ENCODE assay signal across 2 cellular contexts in the genomic region with DNA sequence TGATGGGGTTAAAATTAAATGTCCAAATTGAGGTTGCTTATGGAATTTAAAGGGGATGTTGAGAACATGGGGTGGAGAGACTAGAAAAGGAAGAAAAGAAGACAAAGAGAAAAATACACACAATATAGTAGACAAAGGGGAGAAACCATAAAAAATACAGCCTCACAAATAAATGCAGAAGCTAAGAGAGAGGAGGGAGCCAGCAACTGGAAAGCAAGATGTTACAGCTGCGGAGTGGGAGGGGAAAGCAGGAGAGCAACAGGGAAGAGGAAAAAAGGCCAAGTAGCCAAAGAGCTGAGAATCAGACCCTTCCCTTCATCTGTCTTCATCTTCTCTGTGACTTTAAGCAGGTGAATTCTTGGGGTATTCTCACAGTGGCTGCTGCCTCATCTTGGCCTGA.
TF ChIP-seq lines count a peak whose summit lies in the region.

No MANE protein-coding gene starts in this region.

TF ChIP-seq in IMR-90, 13 proteins besides CTCF, POLR2A, EP300 and RAD21:
- TF ChIP-seq MXI1 (IDR thresholded peaks at IDR 0.05; ENCODE audit: borderline replicate concordance, low read depth, low read length) = no peak
- no peak for TF ChIP-seq NFE2L2 (IDR thresholded peaks at IDR 0.05; ENCODE audit: low read depth, low read length)
- TF ChIP-seq SMC3 (IDR thresholded peaks at IDR 0.05; ENCODE audit: low read depth, low read length) = no peak
- TF ChIP-seq FOS (IDR thresholded peaks at IDR 0.05; ENCODE audit: low read depth, low read length) = no peak
- no peak for TF ChIP-seq RFX5 (IDR thresholded peaks at IDR 0.05; ENCODE audit: low read depth, low read length)
- TF ChIP-seq, protein P1, sequence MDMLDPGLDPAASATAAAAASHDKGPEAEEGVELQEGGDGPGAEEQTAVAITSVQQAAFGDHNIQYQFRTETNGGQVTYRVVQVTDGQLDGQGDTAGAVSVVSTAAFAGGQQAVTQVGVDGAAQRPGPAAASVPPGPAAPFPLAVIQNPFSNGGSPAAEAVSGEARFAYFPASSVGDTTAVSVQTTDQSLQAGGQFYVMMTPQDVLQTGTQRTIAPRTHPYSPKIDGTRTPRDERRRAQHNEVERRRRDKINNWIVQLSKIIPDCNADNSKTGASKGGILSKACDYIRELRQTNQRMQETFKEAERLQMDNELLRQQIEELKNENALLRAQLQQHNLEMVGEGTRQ (IDR thresholded peaks at IDR 0.05; ENCODE audit: low read depth, low read length) = no peak
- TF ChIP-seq MAFK (IDR thresholded peaks at IDR 0.05; ENCODE audit: low read depth, low read length) = no peak
- TF ChIP-seq CHD1 (IDR thresholded peaks at IDR 0.05; ENCODE audit: low read depth, low read length) = no peak
- TF ChIP-seq RCOR1 (IDR thresholded peaks at IDR 0.05; ENCODE audit: insufficient replicate concordance, low read length) = no peak
- TF ChIP-seq, protein P2, sequence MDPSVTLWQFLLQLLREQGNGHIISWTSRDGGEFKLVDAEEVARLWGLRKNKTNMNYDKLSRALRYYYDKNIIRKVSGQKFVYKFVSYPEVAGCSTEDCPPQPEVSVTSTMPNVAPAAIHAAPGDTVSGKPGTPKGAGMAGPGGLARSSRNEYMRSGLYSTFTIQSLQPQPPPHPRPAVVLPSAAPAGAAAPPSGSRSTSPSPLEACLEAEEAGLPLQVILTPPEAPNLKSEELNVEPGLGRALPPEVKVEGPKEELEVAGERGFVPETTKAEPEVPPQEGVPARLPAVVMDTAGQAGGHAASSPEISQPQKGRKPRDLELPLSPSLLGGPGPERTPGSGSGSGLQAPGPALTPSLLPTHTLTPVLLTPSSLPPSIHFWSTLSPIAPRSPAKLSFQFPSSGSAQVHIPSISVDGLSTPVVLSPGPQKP (IDR thresholded peaks at IDR 0.05; ENCODE audit: borderline replicate concordance, low read depth, low read length) = no peak
TF ChIP-seq in IMR-90: peak in this region for 0.

TF ChIP-seq in GM23338, 12 proteins besides CTCF, POLR2A, EP300 and RAD21:
- TF ChIP-seq POLR2AphosphoS5 (IDR thresholded peaks at IDR 0.05; ENCODE audit: low read depth) (no peak), EZH2phosphoT487 (IDR thresholded peaks at IDR 0.05; ENCODE audit: unreplicated experiment) (no peak), EZH2 (IDR thresholded peaks at IDR 0.05; ENCODE audit: low read depth, unreplicated experiment) (no peak), CREB1 (CRISPR knock-in tag; IDR thresholded peaks at IDR 0.05; ENCODE audit: low read depth) (no peak), ZNF114 (CRISPR knock-in tag; IDR thresholded peaks at IDR 0.05) (no peak), NANOG (IDR thresholded peaks at IDR 0.05; ENCODE audit: borderline replicate concordance) (no peak), JUNB (IDR thresholded peaks at IDR 0.05; ENCODE audit: unreplicated experiment) (no peak), ZNF331 (CRISPR knock-in tag; IDR thresholded peaks at IDR 0.05; ENCODE audit: low read depth) (no peak), STAT1 (IDR thresholded peaks at IDR 0.05; ENCODE audit: unreplicated experiment) (no peak)
- TF ChIP-seq, protein P3, sequence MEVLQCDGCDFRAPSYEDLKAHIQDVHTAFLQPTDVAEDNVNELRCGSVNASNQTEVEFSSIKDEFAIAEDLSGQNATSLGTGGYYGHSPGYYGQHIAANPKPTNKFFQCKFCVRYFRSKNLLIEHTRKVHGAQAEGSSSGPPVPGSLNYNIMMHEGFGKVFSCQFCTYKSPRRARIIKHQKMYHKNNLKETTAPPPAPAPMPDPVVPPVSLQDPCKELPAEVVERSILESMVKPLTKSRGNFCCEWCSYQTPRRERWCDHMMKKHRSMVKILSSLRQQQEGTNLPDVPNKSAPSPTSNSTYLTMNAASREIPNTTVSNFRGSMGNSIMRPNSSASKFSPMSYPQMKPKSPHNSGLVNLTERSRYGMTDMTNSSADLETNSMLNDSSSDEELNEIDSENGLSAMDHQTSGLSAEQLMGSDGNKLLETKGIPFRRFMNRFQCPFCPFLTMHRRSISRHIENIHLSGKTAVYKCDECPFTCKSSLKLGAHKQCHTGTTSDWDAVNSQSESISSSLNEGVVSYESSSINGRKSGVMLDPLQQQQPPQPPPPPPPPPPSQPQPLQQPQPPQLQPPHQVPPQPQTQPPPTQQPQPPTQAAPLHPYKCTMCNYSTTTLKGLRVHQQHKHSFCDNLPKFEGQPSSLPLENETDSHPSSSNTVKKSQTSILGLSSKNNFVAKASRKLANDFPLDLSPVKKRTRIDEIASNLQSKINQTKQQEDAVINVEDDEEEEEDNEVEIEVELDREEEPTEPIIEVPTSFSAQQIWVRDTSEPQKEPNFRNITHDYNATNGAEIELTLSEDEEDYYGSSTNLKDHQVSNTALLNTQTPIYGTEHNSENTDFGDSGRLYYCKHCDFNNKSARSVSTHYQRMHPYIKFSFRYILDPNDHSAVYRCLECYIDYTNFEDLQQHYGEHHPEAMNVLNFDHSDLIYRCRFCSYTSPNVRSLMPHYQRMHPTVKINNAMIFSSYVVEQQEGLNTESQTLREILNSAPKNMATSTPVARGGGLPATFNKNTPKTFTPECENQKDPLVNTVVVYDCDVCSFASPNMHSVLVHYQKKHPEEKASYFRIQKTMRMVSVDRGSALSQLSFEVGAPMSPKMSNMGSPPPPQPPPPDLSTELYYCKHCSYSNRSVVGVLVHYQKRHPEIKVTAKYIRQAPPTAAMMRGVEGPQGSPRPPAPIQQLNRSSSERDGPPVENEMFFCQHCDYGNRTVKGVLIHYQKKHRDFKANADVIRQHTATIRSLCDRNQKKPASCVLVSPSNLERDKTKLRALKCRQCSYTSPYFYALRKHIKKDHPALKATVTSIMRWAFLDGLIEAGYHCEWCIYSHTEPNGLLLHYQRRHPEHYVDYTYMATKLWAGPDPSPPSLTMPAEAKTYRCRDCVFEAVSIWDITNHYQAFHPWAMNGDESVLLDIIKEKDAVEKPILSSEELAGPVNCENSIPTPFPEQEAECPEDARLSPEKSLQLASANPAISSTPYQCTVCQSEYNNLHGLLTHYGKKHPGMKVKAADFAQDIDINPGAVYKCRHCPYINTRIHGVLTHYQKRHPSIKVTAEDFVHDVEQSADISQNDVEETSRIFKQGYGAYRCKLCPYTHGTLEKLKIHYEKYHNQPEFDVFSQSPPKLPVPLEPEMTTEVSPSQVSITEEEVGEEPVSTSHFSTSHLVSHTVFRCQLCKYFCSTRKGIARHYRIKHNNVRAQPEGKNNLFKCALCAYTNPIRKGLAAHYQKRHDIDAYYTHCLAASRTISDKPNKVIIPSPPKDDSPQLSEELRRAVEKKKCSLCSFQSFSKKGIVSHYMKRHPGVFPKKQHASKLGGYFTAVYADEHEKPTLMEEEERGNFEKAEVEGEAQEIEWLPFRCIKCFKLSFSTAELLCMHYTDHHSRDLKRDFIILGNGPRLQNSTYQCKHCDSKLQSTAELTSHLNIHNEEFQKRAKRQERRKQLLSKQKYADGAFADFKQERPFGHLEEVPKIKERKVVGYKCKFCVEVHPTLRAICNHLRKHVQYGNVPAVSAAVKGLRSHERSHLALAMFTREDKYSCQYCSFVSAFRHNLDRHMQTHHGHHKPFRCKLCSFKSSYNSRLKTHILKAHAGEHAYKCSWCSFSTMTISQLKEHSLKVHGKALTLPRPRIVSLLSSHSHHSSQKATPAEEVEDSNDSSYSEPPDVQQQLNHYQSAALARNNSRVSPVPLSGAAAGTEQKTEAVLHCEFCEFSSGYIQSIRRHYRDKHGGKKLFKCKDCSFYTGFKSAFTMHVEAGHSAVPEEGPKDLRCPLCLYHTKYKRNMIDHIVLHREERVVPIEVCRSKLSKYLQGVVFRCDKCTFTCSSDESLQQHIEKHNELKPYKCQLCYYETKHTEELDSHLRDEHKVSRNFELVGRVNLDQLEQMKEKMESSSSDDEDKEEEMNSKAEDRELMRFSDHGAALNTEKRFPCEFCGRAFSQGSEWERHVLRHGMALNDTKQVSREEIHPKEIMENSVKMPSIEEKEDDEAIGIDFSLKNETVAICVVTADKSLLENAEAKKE (CRISPR knock-in tag; IDR thresholded peaks at IDR 0.05) = no peak
- TF ChIP-seq, protein P4, sequence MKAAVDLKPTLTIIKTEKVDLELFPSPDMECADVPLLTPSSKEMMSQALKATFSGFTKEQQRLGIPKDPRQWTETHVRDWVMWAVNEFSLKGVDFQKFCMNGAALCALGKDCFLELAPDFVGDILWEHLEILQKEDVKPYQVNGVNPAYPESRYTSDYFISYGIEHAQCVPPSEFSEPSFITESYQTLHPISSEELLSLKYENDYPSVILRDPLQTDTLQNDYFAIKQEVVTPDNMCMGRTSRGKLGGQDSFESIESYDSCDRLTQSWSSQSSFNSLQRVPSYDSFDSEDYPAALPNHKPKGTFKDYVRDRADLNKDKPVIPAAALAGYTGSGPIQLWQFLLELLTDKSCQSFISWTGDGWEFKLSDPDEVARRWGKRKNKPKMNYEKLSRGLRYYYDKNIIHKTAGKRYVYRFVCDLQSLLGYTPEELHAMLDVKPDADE (IDR thresholded peaks at IDR 0.05) = no peak
- TF ChIP-seq, protein P5, sequence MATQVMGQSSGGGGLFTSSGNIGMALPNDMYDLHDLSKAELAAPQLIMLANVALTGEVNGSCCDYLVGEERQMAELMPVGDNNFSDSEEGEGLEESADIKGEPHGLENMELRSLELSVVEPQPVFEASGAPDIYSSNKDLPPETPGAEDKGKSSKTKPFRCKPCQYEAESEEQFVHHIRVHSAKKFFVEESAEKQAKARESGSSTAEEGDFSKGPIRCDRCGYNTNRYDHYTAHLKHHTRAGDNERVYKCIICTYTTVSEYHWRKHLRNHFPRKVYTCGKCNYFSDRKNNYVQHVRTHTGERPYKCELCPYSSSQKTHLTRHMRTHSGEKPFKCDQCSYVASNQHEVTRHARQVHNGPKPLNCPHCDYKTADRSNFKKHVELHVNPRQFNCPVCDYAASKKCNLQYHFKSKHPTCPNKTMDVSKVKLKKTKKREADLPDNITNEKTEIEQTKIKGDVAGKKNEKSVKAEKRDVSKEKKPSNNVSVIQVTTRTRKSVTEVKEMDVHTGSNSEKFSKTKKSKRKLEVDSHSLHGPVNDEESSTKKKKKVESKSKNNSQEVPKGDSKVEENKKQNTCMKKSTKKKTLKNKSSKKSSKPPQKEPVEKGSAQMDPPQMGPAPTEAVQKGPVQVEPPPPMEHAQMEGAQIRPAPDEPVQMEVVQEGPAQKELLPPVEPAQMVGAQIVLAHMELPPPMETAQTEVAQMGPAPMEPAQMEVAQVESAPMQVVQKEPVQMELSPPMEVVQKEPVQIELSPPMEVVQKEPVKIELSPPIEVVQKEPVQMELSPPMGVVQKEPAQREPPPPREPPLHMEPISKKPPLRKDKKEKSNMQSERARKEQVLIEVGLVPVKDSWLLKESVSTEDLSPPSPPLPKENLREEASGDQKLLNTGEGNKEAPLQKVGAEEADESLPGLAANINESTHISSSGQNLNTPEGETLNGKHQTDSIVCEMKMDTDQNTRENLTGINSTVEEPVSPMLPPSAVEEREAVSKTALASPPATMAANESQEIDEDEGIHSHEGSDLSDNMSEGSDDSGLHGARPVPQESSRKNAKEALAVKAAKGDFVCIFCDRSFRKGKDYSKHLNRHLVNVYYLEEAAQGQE (IDR thresholded peaks at IDR 0.05; ENCODE audit: unreplicated experiment) = no peak
